ENCODE assay signal across 8 cellular contexts in genomic region chr5:175718401-175719108, GRCh38.
A peak's percentile ranks its signal among the peaks of the same experiment; 100 is the strongest.
DNase-seq lines count a peak whose midpoint lies in the region; ATAC-seq and TF ChIP-seq lines count a peak whose summit lies in the region.

No MANE protein-coding gene starts in this region.

- CTCF ChIA-PET in Calu3 (lab: Charles Lee) = interaction anchor here (0.9 to 2.4 kb wide), 5 partner anchors 9 to 402 kb away, joined by 3 to 10 read pairs (median 8); partner anchors contain the start of gene SFXN1

- H3K27me3 Mint-ChIP-seq in Calu3 (ENCODE audit: unreplicated experiment) (peaks cover 35% of the 10 kb centered on the region), chondrocyte (ENCODE audit: low read depth) (no peaks in the 10 kb centered on the region)
- H3K27me3 Mint-ChIP-seq in naive thymus-derived CD8-positive, alpha-beta T cell = peaks cover 0 to 11% (median 0%) of the 10 kb centered on the region in 5 donors

- peak; percentile 44 for TF ChIP-seq CTCF in Calu3 (IDR thresholded peaks at IDR 0.05; ENCODE audit: unreplicated experiment)
- peak; percentile 77 for TF ChIP-seq CTCF in chondrocyte (IDR thresholded peaks at IDR 0.05)
- peak; percentile 54 to 66 for TF ChIP-seq CTCF in tibial artery (IDR thresholded peaks at IDR 0.05)

- no peaks in the 10 kb centered on the region for H3K36me3 ChIP-seq in MG63
- no peaks in the 10 kb centered on the region for H3K36me3 ChIP-seq in tibial artery

- H3K27me3 ChIP-seq in MG63 (no peaks in the 10 kb centered on the region), tibial artery (peaks cover 0 to 5% of the 10 kb centered on the region in 2 donors)

- no TSS peak for BruUV-seq in Calu3 (replicated peaks; lab: Mats Ljungman, UMichigan)

- no peaks in the 10 kb centered on the region for H3K4me1 ChIP-seq in tibial artery

- H3K9me3 Mint-ChIP-seq in Calu3 (ENCODE audit: low read depth, unreplicated experiment) (peaks cover 3% of the 10 kb centered on the region), chondrocyte (ENCODE audit: low read depth) (peaks cover 12% of the 10 kb centered on the region)
- H3K9me3 Mint-ChIP-seq in naive thymus-derived CD8-positive, alpha-beta T cell = peaks cover 0 to 23% (median 10%) of the 10 kb centered on the region in 9 donors

- intact Hi-C loops in Calu3 (cut with micrococcal nuclease; ENCODE audit: unreplicated experiment) = loop anchor here (2.0 to 5.0 kb wide), 2 partner anchors 184 to 766 kb away; no protein-coding TSS in a partner anchor
- intact Hi-C loops in tibial artery (cut with DNase I; ENCODE audit: low total_unique reads) = no loop called here

- no peak overlapping the region for H3K4me3 Mint-ChIP-seq in Calu3 (ENCODE audit: low read depth, unreplicated experiment)
- no peak overlapping the region for H3K4me3 Mint-ChIP-seq in chondrocyte (ENCODE audit: unreplicated experiment)
- H3K4me3 Mint-ChIP-seq in naive thymus-derived CD8-positive, alpha-beta T cell = no peak overlapping the region

- POLR2A ChIA-PET in naive thymus-derived CD8-positive, alpha-beta T cell (lab: Charles Lee) = interaction anchor here (1.2 kb wide), 1 partner anchor 175 kb away, joined by 3 read pairs; no protein-coding TSS in a partner anchor

- peak in 1 of 2 donors; percentile 14 for ATAC-seq in naive thymus-derived CD8-positive, alpha-beta T cell
- ATAC-seq in GM21515 (IDR thresholded peaks at IDR 0.05; ENCODE audit: unreplicated experiment) = no peak

- H3K27ac Mint-ChIP-seq in Calu3 (ENCODE audit: unreplicated experiment) (no peak overlapping the region), chondrocyte (ENCODE audit: unreplicated experiment) (no peak overlapping the region)
- H3K27ac Mint-ChIP-seq in naive thymus-derived CD8-positive, alpha-beta T cell = peak overlapping the region in 2 of 10 donors; percentile 71 to 74

- no peaks in the 10 kb centered on the region for H3K36me3 Mint-ChIP-seq in Calu3 (ENCODE audit: insufficient read depth, unreplicated experiment)
- peaks cover 2% of the 10 kb centered on the region for H3K36me3 Mint-ChIP-seq in chondrocyte (ENCODE audit: low read depth)
- peaks cover 0 to 17% (median 14%) of the 10 kb centered on the region in 3 donors for H3K36me3 Mint-ChIP-seq in naive thymus-derived CD8-positive, alpha-beta T cell

- DNase-seq in Calu3 (peak; percentile 56), MG63 (peak; percentile 26), chondrocyte (ENCODE audit: low spot score) (no peak), tibial artery (peak; percentile 45 to 67), glomerular visceral epithelial cell (ENCODE audit: extremely low spot score) (no peak)
- DNase-seq in activated CD4-positive, CD25-positive, alpha-beta regulatory T cell treated with anti-CD3 and anti-CD28 coated beads, Interleukin-2, amount 50 U/mL, for 72 hours = peak; percentile 65
- DNase-seq in naive thymus-derived CD8-positive, alpha-beta T cell = peak in 9 of 10 donors; percentile 15 to 44 (median 31)

- H3K9me3 ChIP-seq in MG63 = peaks cover 8% of the 10 kb centered on the region
- H3K9me3 ChIP-seq in tibial artery = peaks cover 0 to 19% (median 11%) of the 10 kb centered on the region in 3 donors

- H3K4me1 Mint-ChIP-seq in Calu3 (ENCODE audit: low read depth, unreplicated experiment) = no peaks in the 10 kb centered on the region
- no peaks in the 10 kb centered on the region for H3K4me1 Mint-ChIP-seq in chondrocyte (ENCODE audit: low read depth)
- peaks cover 0 to 3% (median 2%) of the 10 kb centered on the region in 4 donors for H3K4me1 Mint-ChIP-seq in naive thymus-derived CD8-positive, alpha-beta T cell

- H3K4me3 ChIP-seq in MG63 = no peak overlapping the region
- H3K4me3 ChIP-seq in tibial artery = no peak overlapping the region

- H3K27ac ChIP-seq in tibial artery = no peak overlapping the region

Comparison
In these comparisons a context has a peak if more than half of its experiments do, and no peak if none do; other contexts are left out.
1. DNase-seq: peak in Calu3 (single experiment), MG63 (single experiment), activated CD4-positive, CD25-positive, alpha-beta regulatory T cell treated with anti-CD3 and anti-CD28 coated beads, Interleukin-2, amount 50 U/mL, for 72 hours (single experiment), naive thymus-derived CD8-positive, alpha-beta T cell (9 of 10) and tibial artery (2 of 2); none in chondrocyte (single experiment) and glomerular visceral epithelial cell (single experiment).
2. Peak in every context shown above with its lines, with median percentiles within 50 percentile points of each other: CTCF ChIP-seq.